Comparison of ENCODE assay signal across 1 cellular context in genomic region chr10:49612513-49613159, GRCh38.
TF ChIP-seq lines count a peak whose summit lies in the region.

No MANE protein-coding gene starts in this region.

TF ChIP-seq in H1, 55 proteins besides CTCF, POLR2A, EP300 and RAD21 (continued from another document):
- TF ChIP-seq HDAC2 (IDR thresholded peaks at IDR 0.05; ENCODE audit: borderline replicate concordance in 1 of 2, low read depth in 2 of 2, low read length in 2 of 2): no peak
- 0 out of 2 replicates have a peak, but pooled peaks have one; percentile 31 for TF ChIP-seq KDM1A (IDR thresholded peaks at IDR 0.05; ENCODE audit: borderline replicate concordance, low read length)
- TF ChIP-seq TEAD4 (IDR thresholded peaks at IDR 0.05; ENCODE audit: low read depth, low read length): 0 out of 2 replicates have a peak, but pooled peaks have one; percentile 20
